ENCODE assay signal across 24 cellular contexts in the genomic region with DNA sequence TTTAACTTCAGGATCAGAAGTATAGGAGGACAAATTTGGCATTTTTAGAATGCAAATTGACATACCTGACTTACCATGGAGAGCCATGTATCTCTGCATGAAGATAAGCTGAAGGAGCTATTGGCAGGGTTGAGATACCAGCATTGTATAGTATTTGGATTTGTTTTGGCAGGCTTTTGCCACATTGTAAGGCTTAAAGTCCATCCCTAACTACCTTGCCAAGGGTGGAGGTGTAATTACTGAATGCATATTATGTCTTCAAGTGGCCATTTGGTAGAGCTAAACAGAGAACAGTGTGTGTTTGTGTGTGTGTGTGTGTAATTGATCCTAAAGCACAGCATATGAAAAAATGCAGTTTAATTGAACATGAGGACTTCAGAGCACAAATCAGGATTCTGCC.
"Had no signal": no experiment of that assay in that cellular context is flagged by ENCODE, and none has a peak within 500 bp of the region (broad histone marks: within the 10 kb centered on the region; RNA-seq: fewer than 3 reads in every experiment).

No MANE protein-coding gene starts in this region.

- DNase-seq: IMR-90; Karpas-422; KG1; MG63; NCI-H1092; NCI-H1436 treated with DMSO at 0.1 percent for 48 hours; NCI-H1694; NCI-H187 treated with DMSO at 0.1 percent for 48 hours; NCI-H2029 treated with DMSO at 0.1 percent for 48 hours; NCI-H2107; NCI-H2171 treated with DMSO at 0.1 percent for 48 hours; NCI-H345; NCI-H446 treated with DMSO at 0.1 percent for 48 hours; NCI-H510A treated with DMSO at 0.1 percent for 48 hours; NCI-H526; NK-92 treated with Interleukin-12 subunit alpha and Interleukin-12 subunit beta, amount 100 ng/mL, for 24 hours; PC-3; SHP77; SK-N-SH; SW 1271; T-cell had no signal

- H3K27me3 ChIP-seq: MG63 had no signal

- H3K9ac ChIP-seq: SK-N-SH had no signal

- H3K27ac ChIP-seq: RWPE1 had no signal

- ATAC-seq: HepG2, Panc1, PC-3, T-cell had no signal

- H3K36me3 ChIP-seq: MG63 had no signal

- H3K4me3 ChIP-seq: MG63 had no signal

- H3K9me3 ChIP-seq: MG63, SK-N-SH had no signal
